In the genomic region with DNA sequence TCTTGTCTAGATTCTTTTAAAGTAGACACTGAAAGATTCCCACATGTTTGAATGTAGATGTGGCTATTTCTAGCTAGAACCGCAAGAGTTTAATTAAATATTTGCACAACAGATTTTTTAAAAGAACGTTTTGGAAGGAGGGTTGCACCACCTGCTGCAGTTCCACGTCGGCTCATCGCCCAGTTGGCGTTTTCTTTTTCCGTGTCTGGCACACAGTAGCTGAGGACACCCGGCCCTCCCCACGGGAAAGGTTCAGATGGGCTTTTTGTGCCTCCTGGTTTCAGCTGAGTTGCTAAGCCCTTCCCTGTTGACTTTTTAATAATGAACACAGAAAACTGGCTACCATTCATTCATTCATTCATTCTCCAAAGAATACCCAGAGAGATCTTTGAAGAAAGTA, we compare ENCODE assay signal across 24 cellular contexts. TPM values are rescaled to one million over a fixed set of nuclear protein-coding genes. Genes with fewer than 3 reads are reported as not detected.
DNase-seq lines count a peak whose midpoint lies in the region; ATAC-seq lines count a peak whose summit lies in the region.
"Had no signal": no experiment of that assay in that cellular context is flagged by ENCODE, and none has a peak within 500 bp of the region (broad histone marks: within the 10 kb centered on the region; RNA-seq: fewer than 3 reads in every experiment).

No MANE protein-coding gene starts in this region.

- H3K36me3 Mint-ChIP-seq in activated T-cell treated with anti-CD3 and anti-CD28 coated beads, Interleukin-2, amount 50 U/mL, for 4 hours (ENCODE audit: insufficient read depth) = no peaks in the 10 kb centered on the region
- H3K36me3 Mint-ChIP-seq: stimulated activated effector memory CD8-positive, alpha-beta T cell treated with anti-CD3 and anti-CD28 coated beads, Interleukin-12 subunit alpha, Interleukin-12 subunit beta, amount 100 ng/mL, for 72 hours had no signal

- DNase-seq in DMS53 (lab: John Stamatoyannopoulos, UW) (peak; percentile 80), NCI-H1694 (lab: John Stamatoyannopoulos, UW) (peak; percentile 50), cerebellar nuclear complex (lab: John Stamatoyannopoulos, UW) (peak; percentile 43 to 50), pons (ENCODE audit: low spot score) (peak; percentile 19), NCI-H226 (no peak)
- no peak for DNase-seq in activated T-cell treated with anti-CD3 and anti-CD28 coated beads, Interleukin-2, amount 50 U/mL, for 4 hours
- DNase-seq: activated CD4-positive, alpha-beta memory T cell treated with anti-CD3 and anti-CD28 coated beads, Interleukin-2, amount 10 ng/mL, durations not matched to agents 7 days and 5 days; activated gamma-delta T cell treated with Interleukin-2 at 50 U/mL for 16 hours; CD4-positive, alpha-beta T cell; DMS79; left ventricle myocardium inferior; NCI-H748 treated with DMSO at 0.1 percent for 48 hours; psoas muscle; small intestine; stimulated activated CD4-positive, alpha-beta T cell treated with anti-CD3 and anti-CD28 coated beads, Interleukin-2, amount 100 ng/mL, for 24 hours; uterus had no signal

- H3K4me3 Mint-ChIP-seq in activated T-cell treated with anti-CD3 and anti-CD28 coated beads, Interleukin-2, amount 50 U/mL, for 4 hours = no peak overlapping the region
- H3K4me3 Mint-ChIP-seq: activated CD4-positive, alpha-beta memory T cell treated with anti-CD3 and anti-CD28 coated beads, Interleukin-2, amount 10 ng/mL, durations not matched to agents 7 days and 5 days; CD4-positive, alpha-beta T cell; neural crest cell; stimulated activated effector memory CD8-positive, alpha-beta T cell treated with anti-CD3 and anti-CD28 coated beads, Interleukin-12 subunit alpha, Interleukin-12 subunit beta, amount 100 ng/mL, for 72 hours had no signal

- H3K9me3 Mint-ChIP-seq in activated T-cell treated with anti-CD3 and anti-CD28 coated beads, Interleukin-2, amount 50 U/mL, for 4 hours = no peaks in the 10 kb centered on the region
- H3K9me3 Mint-ChIP-seq: activated CD4-positive, alpha-beta memory T cell treated with anti-CD3 and anti-CD28 coated beads, Interleukin-2, amount 10 ng/mL, durations not matched to agents 7 days and 5 days; neural crest cell had no signal

- no peak for ATAC-seq in activated T-cell treated with anti-CD3 and anti-CD28 coated beads, Interleukin-2, amount 50 U/mL, for 4 hours
- ATAC-seq in HG03469 (IDR thresholded peaks at IDR 0.05; ENCODE audit: unreplicated experiment) = no peak
- ATAC-seq: GM12878; HCT116; stimulated activated effector memory CD8-positive, alpha-beta T cell treated with anti-CD3 and anti-CD28 coated beads, Interleukin-12 subunit alpha, Interleukin-12 subunit beta, amount 100 ng/mL, for 72 hours had no signal

- no peaks in the 10 kb centered on the region for H3K4me1 Mint-ChIP-seq in activated T-cell treated with anti-CD3 and anti-CD28 coated beads, Interleukin-2, amount 50 U/mL, for 4 hours (ENCODE audit: low read depth)
- H3K4me1 Mint-ChIP-seq: activated CD4-positive, alpha-beta memory T cell treated with anti-CD3 and anti-CD28 coated beads, Interleukin-2, amount 10 ng/mL, durations not matched to agents 7 days and 5 days; stimulated activated effector memory CD8-positive, alpha-beta T cell treated with anti-CD3 and anti-CD28 coated beads, Interleukin-12 subunit alpha, Interleukin-12 subunit beta, amount 100 ng/mL, for 72 hours had no signal

- peaks cover 2% of the 10 kb centered on the region for H3K27me3 Mint-ChIP-seq in activated T-cell treated with anti-CD3 and anti-CD28 coated beads, Interleukin-2, amount 50 U/mL, for 4 hours (ENCODE audit: low read depth)
- H3K27me3 Mint-ChIP-seq: activated CD4-positive, alpha-beta memory T cell treated with anti-CD3 and anti-CD28 coated beads, Interleukin-2, amount 10 ng/mL, durations not matched to agents 7 days and 5 days had no signal

RNA-seq across cellular contexts. Expression of a gene that starts 41.7 kb away (rescaled TPM):
- total RNA-seq in activated T-cell treated with anti-CD3 and anti-CD28 coated beads, Interleukin-2, amount 50 U/mL, for 4 hours = 1 to 10 TPM in 2 of 3 donors, under 1 TPM in 1; 0.79 to 1.6 (median 1.3) TPM
- total RNA-seq: activated CD4-positive, alpha-beta memory T cell treated with anti-CD3 and anti-CD28 coated beads, Interleukin-2, amount 10 ng/mL, durations not matched to agents 7 days and 5 days; CD4-positive, alpha-beta T cell; dermis microvascular lymphatic vessel endothelial cell; GM12878; mononuclear cell; OCI-LY7 had no signal

Comparison
In these comparisons a context has a peak if more than half of its experiments do, and no peak if none do; other contexts are left out.
1. DNase-seq: peak in DMS53 (single experiment), NCI-H1694 (single experiment), cerebellar nuclear complex (2 of 2) and pons (single experiment); none in activated T-cell treated with anti-CD3 and anti-CD28 coated beads, Interleukin-2, amount 50 U/mL, for 4 hours (single experiment) and NCI-H226 (single experiment).